ENCODE assay signal across 26 cellular contexts in genomic region chr2:168564641-168565040, GRCh38.
DNase-seq lines count a peak whose midpoint lies in the region; ATAC-seq, FAIRE-seq and TF ChIP-seq lines count a peak whose summit lies in the region.
"Had no signal": no experiment of that assay in that cellular context is flagged by ENCODE, and none has a peak within 500 bp of the region (broad histone marks: within the 10 kb centered on the region; RNA-seq: fewer than 3 reads in every experiment).

No MANE protein-coding gene starts in this region.

- H3K27ac Mint-ChIP-seq in activated naive CD8-positive, alpha-beta T cell treated with anti-CD3 and anti-CD28 coated beads, Interleukin-2, amount 50 U/mL, for 24 hours: no peak overlapping the region
- H3K27ac Mint-ChIP-seq: CD4-positive, CD25-positive, alpha-beta regulatory T cell had no signal

- peaks cover 31% of the 10 kb centered on the region for H3K4me1 Mint-ChIP-seq in activated naive CD8-positive, alpha-beta T cell treated with anti-CD3 and anti-CD28 coated beads, Interleukin-2, amount 50 U/mL, for 24 hours

- peak overlapping the region; percentile 39 for H3K56ac ChIP-seq in mesendoderm (ENCODE audit: low read length)

- H2BK120ac ChIP-seq in mesendoderm (ENCODE audit: low read depth, low read length): no peak overlapping the region

- H4K8ac ChIP-seq in mesendoderm (ENCODE audit: low read depth, low read length): no peak overlapping the region

- H2BK5ac ChIP-seq in mesendoderm (ENCODE audit: low read length): no peak overlapping the region

- H2AK5ac ChIP-seq in mesendoderm (ENCODE audit: low read length): no peak overlapping the region

- H3K27me3 Mint-ChIP-seq in activated naive CD8-positive, alpha-beta T cell treated with anti-CD3 and anti-CD28 coated beads, Interleukin-2, amount 50 U/mL, for 24 hours: no peaks in the 10 kb centered on the region
- H3K27me3 Mint-ChIP-seq: CD4-positive, CD25-positive, alpha-beta regulatory T cell; naive B cell had no signal

- peaks cover 6% of the 10 kb centered on the region for H3K79me1 ChIP-seq in mesendoderm (ENCODE audit: low read length)

- H3K27ac ChIP-seq in left ventricle myocardium inferior (replicated peaks): peak overlapping the region; percentile 14
- H3K27ac ChIP-seq in right cardiac atrium (ENCODE audit: low read length): no peak overlapping the region
- no peak overlapping the region for H3K27ac ChIP-seq in mesendoderm (ENCODE audit: low read depth, low read length)
- peak overlapping the region; percentile 15 for H3K27ac ChIP-seq in thymus (ENCODE audit: low read depth)
- H3K27ac ChIP-seq in effector memory CD4-positive, alpha-beta T cell (ENCODE audit: insufficient read depth, low read length, poor library complexity, severe bottlenecking): no peak overlapping the region
- H3K27ac ChIP-seq: brain microvascular endothelial cell, pancreas, Peyer's patch, sigmoid colon, transverse colon, VCaP had no signal

- DNase-seq in left ventricle myocardium inferior (no peak), right cardiac atrium (no peak), mesendoderm (no peak), RCC 7860 (ENCODE audit: low spot score) (no peak)
- DNase-seq in activated naive CD8-positive, alpha-beta T cell treated with anti-CD3 and anti-CD28 coated beads, Interleukin-2, amount 50 U/mL, for 24 hours: no peak
- no peak for DNase-seq in effector memory CD4-positive, alpha-beta T cell
- DNase-seq: activated CD4-positive, alpha-beta T cell treated with anti-CD3 and anti-CD28 coated beads, Interleukin-2, amount 50 U/mL, for 48 hours; activated T-cell treated with anti-CD3 and anti-CD28 coated beads, Interleukin-2, amount 50 U/mL, for 4 hours; CD4-positive, CD25-positive, alpha-beta regulatory T cell; GDM1; KBM-7; naive B cell; NCI-H1930; NCI-H345; NK-92 treated with Interleukin-12 subunit alpha and Interleukin-12 subunit beta, amount 100 ng/mL, for 24 hours; pancreas; sigmoid colon; stimulated activated naive CD4-positive, alpha-beta T cell; T-helper 2 cell; transverse colon had no signal

- H3K27me3 ChIP-seq in left ventricle myocardium inferior (ENCODE audit: low read depth): no peaks in the 10 kb centered on the region
- H3K27me3 ChIP-seq in right cardiac atrium (ENCODE audit: control insufficient read depth, insufficient read depth): no peaks in the 10 kb centered on the region
- H3K27me3 ChIP-seq in mesendoderm (ENCODE audit: insufficient read depth, low read length, poor library complexity): no peaks in the 10 kb centered on the region
- H3K27me3 ChIP-seq in thymus (ENCODE audit: control insufficient read depth, insufficient read depth): no peaks in the 10 kb centered on the region
- H3K27me3 ChIP-seq in effector memory CD4-positive, alpha-beta T cell (replicated peaks; ENCODE audit: control insufficient read depth, insufficient read depth, low read length, poor library complexity, severe bottlenecking): no peaks in the 10 kb centered on the region
- H3K27me3 ChIP-seq: brain microvascular endothelial cell, pancreas, Peyer's patch, sigmoid colon, transverse colon had no signal

- H3K4me3 ChIP-seq in left ventricle myocardium inferior (no peak overlapping the region), right cardiac atrium (ENCODE audit: low read length) (no peak overlapping the region), mesendoderm (ENCODE audit: low read length) (no peak overlapping the region), thymus (ENCODE audit: low read length) (no peak overlapping the region)
- no peak overlapping the region for H3K4me3 ChIP-seq in effector memory CD4-positive, alpha-beta T cell (ENCODE audit: insufficient read depth, low read depth, low read length, poor library complexity, severe bottlenecking)
- H3K4me3 ChIP-seq: lung, pancreas, Peyer's patch, sigmoid colon, transverse colon had no signal

- H4K5ac ChIP-seq in mesendoderm (ENCODE audit: low read length): no peak overlapping the region

- peaks cover 4% of the 10 kb centered on the region for H3K9me3 ChIP-seq in left ventricle myocardium inferior (replicated peaks)
- no peaks in the 10 kb centered on the region for H3K9me3 ChIP-seq in right cardiac atrium (ENCODE audit: control insufficient read depth, low read length)
- H3K9me3 ChIP-seq in thymus (ENCODE audit: control insufficient read depth): no peaks in the 10 kb centered on the region
- H3K9me3 ChIP-seq in effector memory CD4-positive, alpha-beta T cell (ENCODE audit: control insufficient read depth, low read length): no peaks in the 10 kb centered on the region
- H3K9me3 ChIP-seq: pancreas, Peyer's patch, sigmoid colon, transverse colon had no signal

- TF ChIP-seq CTCF in left ventricle myocardium inferior (IDR thresholded peaks at IDR 0.05; ENCODE audit: borderline replicate concordance): no peak

- peaks cover 4% of the 10 kb centered on the region for H3K9me3 Mint-ChIP-seq in activated naive CD8-positive, alpha-beta T cell treated with anti-CD3 and anti-CD28 coated beads, Interleukin-2, amount 50 U/mL, for 24 hours
- H3K9me3 Mint-ChIP-seq: activated T-cell treated with anti-CD3 and anti-CD28 coated beads, Interleukin-2, amount 50 U/mL, for 4 hours had no signal

- intact Hi-C loops in left ventricle myocardium inferior (cut with micrococcal nuclease) (no loop called here), right cardiac atrium (cut with DNase I) (no loop called here)

- H3K23ac ChIP-seq in mesendoderm (ENCODE audit: low read length): no peak overlapping the region

- peaks cover 39% of the 10 kb centered on the region for H3K36me3 Mint-ChIP-seq in activated naive CD8-positive, alpha-beta T cell treated with anti-CD3 and anti-CD28 coated beads, Interleukin-2, amount 50 U/mL, for 24 hours (ENCODE audit: low read depth)

- no peak overlapping the region for H3K4me2 ChIP-seq in mesendoderm (ENCODE audit: low read length)

- ATAC-seq in right cardiac atrium: no peak
- peak; percentile 41 for ATAC-seq in activated naive CD8-positive, alpha-beta T cell treated with anti-CD3 and anti-CD28 coated beads, Interleukin-2, amount 50 U/mL, for 24 hours
- ATAC-seq in GM18861 (IDR thresholded peaks at IDR 0.05; ENCODE audit: unreplicated experiment): no peak
- ATAC-seq: pancreas had no signal

- H3K9ac ChIP-seq in mesendoderm (ENCODE audit: low read length): no peak overlapping the region

- no peak overlapping the region for H3K4ac ChIP-seq in mesendoderm (ENCODE audit: low read depth, low read length)

- FAIRE-seq in RCC 7860 (lab: Jason Lieb, UNC): no peak
- FAIRE-seq: pancreas had no signal

- no peak overlapping the region for H2BK15ac ChIP-seq in mesendoderm (replicated peaks; ENCODE audit: low read depth)

- no peak overlapping the region for H3K18ac ChIP-seq in mesendoderm (ENCODE audit: low read length)

- H3K4me3 Mint-ChIP-seq in activated naive CD8-positive, alpha-beta T cell treated with anti-CD3 and anti-CD28 coated beads, Interleukin-2, amount 50 U/mL, for 24 hours: no peak overlapping the region
- H3K4me3 Mint-ChIP-seq: activated T-cell treated with anti-CD3 and anti-CD28 coated beads, Interleukin-2, amount 50 U/mL, for 4 hours; CD4-positive, CD25-positive, alpha-beta regulatory T cell; naive B cell had no signal

- H3K36me3 ChIP-seq in left ventricle myocardium inferior (peaks cover 10% of the 10 kb centered on the region), mesendoderm (ENCODE audit: control insufficient read depth, insufficient read depth, low read length) (no peaks in the 10 kb centered on the region), thymus (ENCODE audit: control insufficient read depth, insufficient read depth) (no peaks in the 10 kb centered on the region)
- H3K36me3 ChIP-seq in effector memory CD4-positive, alpha-beta T cell (ENCODE audit: control insufficient read depth, insufficient read depth, low read length): no peaks in the 10 kb centered on the region
- H3K36me3 ChIP-seq: brain microvascular endothelial cell, pancreas, sigmoid colon had no signal

- H3K4me1 ChIP-seq in left ventricle myocardium inferior (peaks cover 82% of the 10 kb centered on the region), right cardiac atrium (ENCODE audit: control insufficient read depth, insufficient read depth, low read length) (peaks cover 4% of the 10 kb centered on the region), mesendoderm (ENCODE audit: control insufficient read depth, low read depth, low read length) (no peaks in the 10 kb centered on the region), thymus (ENCODE audit: control insufficient read depth, insufficient read depth, low read length) (no peaks in the 10 kb centered on the region)
- H3K4me1 ChIP-seq in effector memory CD4-positive, alpha-beta T cell (ENCODE audit: control insufficient read depth, insufficient read depth, low read length, poor library complexity, severe bottlenecking): no peaks in the 10 kb centered on the region
- H3K4me1 ChIP-seq: pancreas, Peyer's patch had no signal

- no peaks in the 10 kb centered on the region for H3K79me2 ChIP-seq in mesendoderm (ENCODE audit: control insufficient read depth, insufficient read depth, low read length)

Comparison
In these comparisons a context has a peak if more than half of its experiments do, and no peak if none do; other contexts are left out.
1. H3K27ac ChIP-seq: peak in left ventricle myocardium inferior (single experiment) and thymus (single experiment); none in right cardiac atrium (single experiment), mesendoderm (single experiment) and effector memory CD4-positive, alpha-beta T cell (single experiment).